In the genomic region with DNA sequence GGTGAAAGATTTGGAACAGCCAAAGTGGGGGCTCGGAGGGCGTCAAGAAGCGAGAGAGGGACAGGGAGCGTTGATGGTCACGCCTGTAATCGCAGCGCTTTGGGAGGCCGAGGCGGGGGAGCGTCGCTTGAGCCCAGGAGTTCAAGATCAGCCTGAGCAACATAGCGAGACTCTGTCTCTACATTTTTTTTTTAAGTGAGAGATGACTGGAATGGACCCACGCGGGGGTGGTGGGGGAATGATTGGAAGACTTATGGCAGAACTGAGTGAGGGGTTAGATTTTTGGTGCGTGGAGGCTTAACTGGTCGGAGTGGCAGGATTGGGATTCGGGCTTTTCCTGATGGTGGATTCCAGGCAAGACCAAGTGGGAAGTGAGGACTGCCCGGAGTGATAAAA, we compare ENCODE assay signal across 8 cellular contexts.
DNase-seq lines count a peak whose midpoint lies in the region; TF ChIP-seq lines count a peak whose summit lies in the region.

No MANE protein-coding gene starts in this region.

- H3K9me3 ChIP-seq in neuron (ENCODE audit: low read length) = no peaks in the 10 kb centered on the region

- peaks cover 14% of the 10 kb centered on the region for H3K4me1 ChIP-seq in neuron (ENCODE audit: insufficient read depth, low read length)

- intact Hi-C loops in posterior cingulate gyrus (cut with DNase I) = no loop called here

- H3K4me3 ChIP-seq in GM12865 (ENCODE audit: low read depth, low read length) (peak overlapping the region; percentile 99), neuron (ENCODE audit: low read length) (peak overlapping the region; percentile 84)

- TF ChIP-seq POLR2A in erythroblast (IDR thresholded peaks at IDR 0.05; ENCODE audit: low read length) = no peak

- DNase-seq in GM12865 (ENCODE audit: low read depth) = no peak
- peak; percentile 16 for DNase-seq in RPMI8226
- DNase-seq in erythroblast (lab: John Stamatoyannopoulos, UW) = peak; percentile 80 to 84
- no peak for DNase-seq in AG08396 (ENCODE audit: low spot score)
- DNase-seq in NCI-H226 = no peak
- no peak for DNase-seq in posterior cingulate gyrus
- no peak for DNase-seq in effector CD8-positive, alpha-beta T cell (lab: John Stamatoyannopoulos, UW)

- no peaks in the 10 kb centered on the region for H3K27me3 ChIP-seq in neuron (ENCODE audit: insufficient read depth, low read length)

- H2AFZ ChIP-seq in neuron (ENCODE audit: low read depth, low read length) = peak overlapping the region; percentile 11

- H3K36me3 ChIP-seq in neuron (ENCODE audit: insufficient read depth, low read length) = peaks cover 19% of the 10 kb centered on the region

- TF ChIP-seq CTCF in GM12865 (IDR thresholded peaks at IDR 0.05; ENCODE audit: insufficient read depth, low read depth, low read length, missing control alignments) = no peak

Comparison
In these comparisons a context has a peak if more than half of its experiments do, and no peak if none do; other contexts are left out.
1. DNase-seq: peak in RPMI8226 (single experiment) and erythroblast (2 of 2); none in GM12865 (single experiment), AG08396 (single experiment), NCI-H226 (single experiment), posterior cingulate gyrus (0 of 10) and effector CD8-positive, alpha-beta T cell (single experiment).